In the genomic region with DNA sequence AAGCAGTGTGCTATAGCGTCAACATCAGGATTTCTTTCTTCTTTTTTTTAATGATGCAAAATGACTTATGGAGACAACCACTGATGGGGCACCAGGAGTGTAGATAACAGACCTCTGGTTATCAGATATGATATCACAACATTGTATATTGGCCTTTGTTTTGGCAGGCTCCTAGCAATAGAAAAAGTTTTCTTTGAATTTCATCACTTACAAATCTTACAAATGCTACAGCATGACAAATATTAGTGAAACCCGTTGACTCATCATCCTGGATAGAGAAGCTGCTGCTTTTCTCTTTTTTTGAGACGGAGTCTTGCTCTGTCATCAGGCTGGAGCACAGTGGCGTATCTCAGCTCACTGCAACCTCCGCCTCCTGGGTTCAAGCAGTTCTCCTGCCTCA, we compare ENCODE assay signal across 20 cellular contexts.
DNase-seq lines count a peak whose midpoint lies in the region; ATAC-seq and TF ChIP-seq lines count a peak whose summit lies in the region.
"Had no signal": no experiment of that assay in that cellular context is flagged by ENCODE, and none has a peak within 500 bp of the region (broad histone marks: within the 10 kb centered on the region; RNA-seq: fewer than 3 reads in every experiment).

No MANE protein-coding gene starts in this region.

- H3K9me3 ChIP-seq in AG04450 (ENCODE audit: control insufficient read depth, insufficient read depth, low read length) (peaks cover 3% of the 10 kb centered on the region; the same call in 1 of the 2 replicates), Caco-2 (no peaks in the 10 kb centered on the region; the same call in 1 of the 2 replicates)
- H3K9me3 ChIP-seq: MG63, prostate gland had no signal

- no peaks in the 10 kb centered on the region for H3K4me1 ChIP-seq in Caco-2
- H3K4me1 ChIP-seq: prostate gland had no signal

- no peak overlapping the region for H3K27ac ChIP-seq in AG04450 (ENCODE audit: low read depth, low read length)
- H3K27ac ChIP-seq: RWPE1 had no signal

- H3K4me3 Mint-ChIP-seq in HFFc6 = no peak overlapping the region
- H3K4me3 Mint-ChIP-seq in Caco-2 (ENCODE audit: unreplicated experiment) = no peak overlapping the region
- H3K4me3 Mint-ChIP-seq: activated naive CD4-positive, alpha-beta T cell treated with anti-CD3 and anti-CD28 coated beads for 36 hours; endodermal cell; immature natural killer cell; nephron had no signal

- no peak for ATAC-seq in HG03457 (IDR thresholded peaks at IDR 0.05; ENCODE audit: unreplicated experiment)

- H3K27me3 ChIP-seq in AG04450 (ENCODE audit: control insufficient read depth, insufficient read depth, low read length) = no peaks in the 10 kb centered on the region
- no peaks in the 10 kb centered on the region for H3K27me3 ChIP-seq in Caco-2 (replicated peaks; ENCODE audit: control insufficient read depth, insufficient read depth, low read length)
- H3K27me3 ChIP-seq: MG63 had no signal

- no peaks in the 10 kb centered on the region for H3K4me1 Mint-ChIP-seq in HFFc6 (ENCODE audit: low read depth)
- no peaks in the 10 kb centered on the region for H3K4me1 Mint-ChIP-seq in Caco-2 (ENCODE audit: low read depth, unreplicated experiment)
- H3K4me1 Mint-ChIP-seq: immature natural killer cell, nephron had no signal

- peaks cover 9% of the 10 kb centered on the region; the same call in 1 of the 2 replicates for H3K9me3 Mint-ChIP-seq in HFFc6
- H3K9me3 Mint-ChIP-seq in Caco-2 (ENCODE audit: unreplicated experiment) = peaks cover 15% of the 10 kb centered on the region
- H3K9me3 Mint-ChIP-seq: activated naive CD4-positive, alpha-beta T cell treated with anti-CD3 and anti-CD28 coated beads for 36 hours; nephron had no signal

- POLR2A ChIA-PET in AG04450 (lab: Yijun Ruan, JAX) = interaction anchor here (0.7 kb wide), 1 partner anchor 15 kb away, joined by 4 read pairs; a partner anchor contains a TSS
- POLR2A ChIA-PET in Caco-2 (lab: Charles Lee) = no interaction called here

- TF ChIP-seq CTCF in AG04450 (IDR thresholded peaks at IDR 0.05; ENCODE audit: low read depth, low read length) (no peak), HFFc6 (IDR thresholded peaks at IDR 0.05) (no peak), fibroblast of villous mesenchyme (IDR thresholded peaks at IDR 0.05; ENCODE audit: insufficient read depth, low read depth, low read length) (no peak), Caco-2 (IDR thresholded peaks at IDR 0.05; ENCODE audit: insufficient read depth in 1 of 2, low read depth in 1 of 2, low read length in 1 of 2, severe bottlenecking in 1 of 2, unreplicated experiment in 1 of 2) (no peak)

- H3K36me3 Mint-ChIP-seq in HFFc6 (ENCODE audit: low read depth) (no peaks in the 10 kb centered on the region; the same call in 1 of the 2 replicates), Caco-2 (ENCODE audit: insufficient read depth, unreplicated experiment) (no peaks in the 10 kb centered on the region)

- DNase-seq in AG04450 (ENCODE audit: low read depth, low spot score) = peak; percentile 20
- DNase-seq in HFFc6 = peak; percentile 49
- DNase-seq in amniotic stem cell (lab: John Stamatoyannopoulos, UW) = peak; percentile 25
- peak; percentile 45 for DNase-seq in fibroblast of villous mesenchyme (ENCODE audit: low read depth)
- no peak for DNase-seq in GM19240 (ENCODE audit: insufficient read length, low spot score)
- DNase-seq in Caco-2 = no peak
- DNase-seq in putamen (ENCODE audit: low spot score) = no peak
- DNase-seq: activated CD4-positive, CD25-positive, alpha-beta regulatory T cell; activated naive CD4-positive, alpha-beta T cell treated with anti-CD3 and anti-CD28 coated beads for 36 hours; caudate nucleus; endodermal cell; glutamatergic neuron; immature natural killer cell; MG63; stimulated activated CD4-positive, alpha-beta T cell treated with anti-CD3 and anti-CD28 coated beads, Interleukin-15, amount 100 ng/mL, for 24 hours; T-helper 1 cell had no signal

- CTCF ChIA-PET in AG04450 (lab: Charles Lee) (no interaction called here), Caco-2 (lab: Charles Lee) (no interaction called here)

- no peak overlapping the region for H3K27ac Mint-ChIP-seq in HFFc6
- no peak overlapping the region for H3K27ac Mint-ChIP-seq in Caco-2 (ENCODE audit: unreplicated experiment)
- H3K27ac Mint-ChIP-seq: activated naive CD4-positive, alpha-beta T cell treated with anti-CD3 and anti-CD28 coated beads for 36 hours; endodermal cell; immature natural killer cell; nephron had no signal

- BruUV-seq in Caco-2 (replicated peaks; lab: Mats Ljungman, UMichigan) = no TSS peak

- intact Hi-C loops in Caco-2 (cut with micrococcal nuclease; ENCODE audit: unreplicated experiment) = no loop called here

- no peaks in the 10 kb centered on the region for H3K36me3 ChIP-seq in Caco-2 (ENCODE audit: control insufficient read depth, insufficient read depth, low read length)
- H3K36me3 ChIP-seq: MG63, prostate gland had no signal

- H3K27me3 Mint-ChIP-seq in HFFc6 (ENCODE audit: insufficient read depth) (peaks cover 10% of the 10 kb centered on the region), Caco-2 (ENCODE audit: insufficient read depth, unreplicated experiment) (peaks cover 9% of the 10 kb centered on the region)

- no peak overlapping the region for H3K4me3 ChIP-seq in AG04450 (ENCODE audit: low read depth, low read length)
- no peak overlapping the region for H3K4me3 ChIP-seq in fibroblast of villous mesenchyme (ENCODE audit: low read depth, low read length)
- H3K4me3 ChIP-seq in Caco-2 (ENCODE audit: low read depth, low read length) = no peak overlapping the region
- H3K4me3 ChIP-seq: MG63, prostate gland had no signal

Comparison
In these comparisons a context has a peak if more than half of its experiments do, and no peak if none do; other contexts are left out.
1. DNase-seq: peak in AG04450 (single experiment), HFFc6 (single experiment), amniotic stem cell (single experiment) and fibroblast of villous mesenchyme (single experiment); none in GM19240 (single experiment), Caco-2 (0 of 2) and putamen (single experiment).